8 cellular contexts compared by ENCODE assay signal in the genomic region with DNA sequence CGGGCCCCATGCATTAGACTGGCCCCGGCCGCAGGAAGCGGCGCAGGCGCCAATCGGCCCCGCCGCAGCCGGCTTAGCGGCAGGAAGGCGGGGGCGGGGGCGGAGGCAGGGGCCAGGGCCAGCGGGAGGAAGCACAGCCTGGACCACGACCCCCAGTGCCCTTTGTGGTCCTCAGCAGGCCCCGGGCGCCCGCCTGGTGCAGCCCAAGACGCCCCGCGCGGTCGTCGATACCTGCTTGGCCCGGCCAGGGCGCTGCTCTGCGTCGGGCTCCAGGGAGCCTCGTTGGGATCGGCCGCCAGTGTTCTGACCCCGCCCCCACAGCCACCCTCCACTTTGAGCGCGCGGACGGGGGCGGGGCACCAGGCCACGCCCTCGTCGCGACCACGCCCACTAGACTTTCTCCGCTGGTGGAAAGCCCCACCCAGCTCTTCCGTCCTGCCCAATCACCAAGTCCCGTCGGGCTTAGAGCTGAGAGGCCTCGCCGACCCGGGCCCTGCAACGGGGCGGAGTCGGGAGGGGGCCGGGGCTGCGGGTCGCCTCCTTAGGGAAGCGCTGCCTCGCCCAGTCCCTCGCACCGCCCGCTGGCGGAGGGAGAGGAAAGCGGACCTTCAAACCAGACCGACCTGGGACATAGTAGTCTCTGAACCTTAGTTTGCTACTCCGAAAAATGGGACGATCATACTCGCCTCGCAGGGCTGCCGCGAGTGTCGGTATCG. TPM values are rescaled to one million over a fixed set of nuclear protein-coding genes. Genes with fewer than 3 reads are reported as not detected.
DNase-seq lines count a peak whose midpoint lies in the region; ATAC-seq and TF ChIP-seq lines count a peak whose summit lies in the region.

A gene with protein sequence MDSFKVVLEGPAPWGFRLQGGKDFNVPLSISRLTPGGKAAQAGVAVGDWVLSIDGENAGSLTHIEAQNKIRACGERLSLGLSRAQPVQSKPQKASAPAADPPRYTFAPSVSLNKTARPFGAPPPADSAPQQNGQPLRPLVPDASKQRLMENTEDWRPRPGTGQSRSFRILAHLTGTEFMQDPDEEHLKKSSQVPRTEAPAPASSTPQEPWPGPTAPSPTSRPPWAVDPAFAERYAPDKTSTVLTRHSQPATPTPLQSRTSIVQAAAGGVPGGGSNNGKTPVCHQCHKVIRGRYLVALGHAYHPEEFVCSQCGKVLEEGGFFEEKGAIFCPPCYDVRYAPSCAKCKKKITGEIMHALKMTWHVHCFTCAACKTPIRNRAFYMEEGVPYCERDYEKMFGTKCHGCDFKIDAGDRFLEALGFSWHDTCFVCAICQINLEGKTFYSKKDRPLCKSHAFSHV (minus strand): TSS at position 308 of the 716 bp plus-strand sequence. CDS start 1,092 bp downstream, outside the sequence.

- POLR2A ChIA-PET in GM10248 (lab: Yijun Ruan, JAX): interaction anchor here (0.6 to 2.4 kb wide), 4 partner anchors 9 to 32 kb away, joined by 3 to 17 read pairs (median 4); partner anchors contain the start of gene DOK3

- peak within 1 kb of the TSS; percentile 84 for H3K4me3 Mint-ChIP-seq in osteocyte (ENCODE audit: unreplicated experiment)

- peak within 1 kb of the TSS; percentile 66 for H3K27ac ChIP-seq in thymus (ENCODE audit: low read depth)

- peaks cover 12% of the 10 kb centered on the region for H3K27me3 ChIP-seq in thymus (ENCODE audit: control insufficient read depth, insufficient read depth)

- peak within 1 kb of the TSS; percentile 55 for H3K4me3 ChIP-seq in thymus (ENCODE audit: low read length)

- TF ChIP-seq CTCF in GM10248 (IDR thresholded peaks at IDR 0.05; ENCODE audit: control extremely low read depth, extremely low read depth, low read depth, missing control alignments): no peak
- no peak for TF ChIP-seq CTCF in osteocyte (IDR thresholded peaks at IDR 0.05)

- peak within 1 kb of the TSS; percentile 67 to 70 for H3K27ac Mint-ChIP-seq in activated naive CD4-positive, alpha-beta T cell treated with anti-CD3 and anti-CD28 coated beads, Interleukin-2, amount 50 U/mL, for 72 hours
- H3K27ac Mint-ChIP-seq in osteocyte (ENCODE audit: unreplicated experiment): peak within 1 kb of the TSS; percentile 91

- H3K4me1 Mint-ChIP-seq in osteocyte (ENCODE audit: unreplicated experiment): peaks cover 80% of the 10 kb centered on the region

- H3K27me3 Mint-ChIP-seq in osteocyte (ENCODE audit: unreplicated experiment): no peaks in the 10 kb centered on the region

- CTCF ChIA-PET in GM10248 (lab: Yijun Ruan, JAX): interaction anchor here (0.9 to 11.1 kb wide), 9 partner anchors 9 to 387 kb away, joined by 3 to 87 read pairs (median 6); partner anchors contain the start of gene DOK3

- H3K9me3 Mint-ChIP-seq in activated naive CD4-positive, alpha-beta T cell treated with anti-CD3 and anti-CD28 coated beads, Interleukin-2, amount 50 U/mL, for 72 hours: no peaks in the 10 kb centered on the region
- no peaks in the 10 kb centered on the region for H3K9me3 Mint-ChIP-seq in osteocyte (ENCODE audit: unreplicated experiment)

- H3K4me1 ChIP-seq in thymus (ENCODE audit: control insufficient read depth, insufficient read depth, low read length): no peaks in the 10 kb centered on the region

- DNase-seq in GM10248 (ENCODE audit: extremely low spot score) (peak; percentile 97), NCI-H1092 treated with DMSO at 0.1 percent for 48 hours (lab: John Stamatoyannopoulos, UW) (peak; percentile 83), SKM-1 (lab: John Stamatoyannopoulos, UW; ENCODE audit: unreplicated experiment) (peak; percentile 91), glomerular visceral epithelial cell (ENCODE audit: extremely low spot score) (peak; percentile 99), osteocyte (ENCODE audit: extremely low spot score, unreplicated experiment) (peak; percentile 98)
- peak; percentile 96 to 98 for DNase-seq in activated naive CD4-positive, alpha-beta T cell treated with anti-CD3 and anti-CD28 coated beads, Interleukin-2, amount 50 U/mL, for 72 hours (ENCODE audit: low spot score in 2 of 2)

- under 1% methylated on average over 72 of the region's 72 CpGs for WGBS in thymus

- no peaks in the 10 kb centered on the region for H3K9me3 ChIP-seq in thymus (ENCODE audit: control insufficient read depth)

- H3K36me3 ChIP-seq in thymus (ENCODE audit: control insufficient read depth, insufficient read depth): no peaks in the 10 kb centered on the region

- no peaks in the 10 kb centered on the region for H3K36me3 Mint-ChIP-seq in activated naive CD4-positive, alpha-beta T cell treated with anti-CD3 and anti-CD28 coated beads, Interleukin-2, amount 50 U/mL, for 72 hours
- H3K36me3 Mint-ChIP-seq in osteocyte (ENCODE audit: unreplicated experiment): peaks cover 8% of the 10 kb centered on the region

- ATAC-seq in HG02610 (IDR thresholded peaks at IDR 0.05; ENCODE audit: unreplicated experiment): peak; percentile 74
- peak; percentile 81 to 91 for ATAC-seq in activated naive CD4-positive, alpha-beta T cell treated with anti-CD3 and anti-CD28 coated beads, Interleukin-2, amount 50 U/mL, for 72 hours

RNA-seq across cellular contexts. Expression of the gene that starts here (rescaled TPM):
- 10 to 100 TPM; 44.6 to 47.5 TPM for total RNA-seq in activated naive CD4-positive, alpha-beta T cell treated with anti-CD3 and anti-CD28 coated beads, Interleukin-2, amount 50 U/mL, for 72 hours
- 312 and 358 TPM in 2 replicates for total RNA-seq in osteocyte
- polyA plus RNA-seq in thymus: 61.9 TPM

Comparison
In these comparisons a context has a peak if more than half of its experiments do, and no peak if none do; other contexts are left out.
1. Peak in every context shown above with its lines: DNase-seq, ATAC-seq, H3K4me3 ChIP-seq and H3K27ac ChIP-seq.